19 cellular contexts compared by ENCODE assay signal in genomic region chr10:77726732-77727131, GRCh38.
DNase-seq lines count a peak whose midpoint lies in the region; ATAC-seq, FAIRE-seq and TF ChIP-seq lines count a peak whose summit lies in the region.
"Had no signal": no experiment of that assay in that cellular context is flagged by ENCODE, and none has a peak within 500 bp of the region (broad histone marks: within the 10 kb centered on the region; RNA-seq: fewer than 3 reads in every experiment).

No MANE protein-coding gene starts in this region.

- H3K9me3 Mint-ChIP-seq in natural killer cell, result no peaks in the 10 kb centered on the region
- H3K9me3 Mint-ChIP-seq in natural killer cell treated with Interleukin-12 subunit alpha and Interleukin-12 subunit beta and Interleukin-15 and Interleukin-18, amount 100 ng/mL, for 72 hours, result no peaks in the 10 kb centered on the region
- no peaks in the 10 kb centered on the region for H3K9me3 Mint-ChIP-seq in activated T-helper 1 cell treated with anti-CD3 and anti-CD28 coated beads, Interleukin-12 subunit alpha, Interleukin-12 subunit beta, Interleukin-2, Interleukin-4 antibody, amounts not matched to agents 30 ng/mL and 10 ng/mL and 1 ng/mL, durations not matched to agents 14 hours and 24 hours and 36 hours
- H3K9me3 Mint-ChIP-seq: CD4-positive, alpha-beta T cell; HFFc6 had no signal

- H3K27me3 Mint-ChIP-seq in natural killer cell (ENCODE audit: low read depth in 2 of 2), result peaks cover 0 to 2% of the 10 kb centered on the region in 2 donors
- no peaks in the 10 kb centered on the region for H3K27me3 Mint-ChIP-seq in natural killer cell treated with Interleukin-12 subunit alpha and Interleukin-12 subunit beta and Interleukin-15 and Interleukin-18, amount 100 ng/mL, for 72 hours
- H3K27me3 Mint-ChIP-seq in activated T-helper 1 cell treated with anti-CD3 and anti-CD28 coated beads, Interleukin-12 subunit alpha, Interleukin-12 subunit beta, Interleukin-2, Interleukin-4 antibody, amounts not matched to agents 30 ng/mL and 10 ng/mL and 1 ng/mL, durations not matched to agents 14 hours and 24 hours and 36 hours (ENCODE audit: insufficient read depth), result peaks cover 7% of the 10 kb centered on the region
- H3K27me3 Mint-ChIP-seq: CD4-positive, alpha-beta T cell had no signal

- H3K27ac Mint-ChIP-seq in natural killer cell, result no peak overlapping the region
- H3K27ac Mint-ChIP-seq in natural killer cell treated with Interleukin-12 subunit alpha and Interleukin-12 subunit beta and Interleukin-15 and Interleukin-18, amount 100 ng/mL, for 72 hours, result no peak overlapping the region
- H3K27ac Mint-ChIP-seq in activated T-helper 1 cell treated with anti-CD3 and anti-CD28 coated beads, Interleukin-12 subunit alpha, Interleukin-12 subunit beta, Interleukin-2, Interleukin-4 antibody, amounts not matched to agents 30 ng/mL and 10 ng/mL and 1 ng/mL, durations not matched to agents 14 hours and 24 hours and 36 hours, result no peak overlapping the region
- H3K27ac Mint-ChIP-seq: B cell; CD4-positive, alpha-beta T cell; HFFc6 had no signal

- DNase-seq in natural killer cell (no peak), bronchial epithelial cell (ENCODE audit: low read depth) (no peak), foreskin keratinocyte (no peak), A172 (ENCODE audit: low spot score) (no peak)
- DNase-seq in natural killer cell treated with Interleukin-12 subunit alpha and Interleukin-12 subunit beta and Interleukin-15 and Interleukin-18, amount 100 ng/mL, for 72 hours (ENCODE audit: low spot score), result no peak
- no peak for DNase-seq in activated T-helper 1 cell treated with anti-CD3 and anti-CD28 coated beads, Interleukin-12 subunit alpha, Interleukin-12 subunit beta, Interleukin-2, Interleukin-4 antibody, amounts not matched to agents 30 ng/mL and 10 ng/mL and 1 ng/mL, durations not matched to agents 14 hours and 24 hours and 36 hours (ENCODE audit: low spot score)
- DNase-seq: 8988T; ACHN; C1 segment of cervical spinal cord; Calu3; CD4-positive, alpha-beta T cell; DMS 273 treated with DMSO at 0.1 percent for 48 hours; HCEC 1CT; HFFc6; IMR-90 had no signal

- H3K36me3 ChIP-seq in bronchial epithelial cell (ENCODE audit: control insufficient read depth, insufficient read depth, low read length), result no peaks in the 10 kb centered on the region

- no peaks in the 10 kb centered on the region for H3K36me3 Mint-ChIP-seq in natural killer cell
- no peaks in the 10 kb centered on the region for H3K36me3 Mint-ChIP-seq in natural killer cell treated with Interleukin-12 subunit alpha and Interleukin-12 subunit beta and Interleukin-15 and Interleukin-18, amount 100 ng/mL, for 72 hours
- no peaks in the 10 kb centered on the region for H3K36me3 Mint-ChIP-seq in activated T-helper 1 cell treated with anti-CD3 and anti-CD28 coated beads, Interleukin-12 subunit alpha, Interleukin-12 subunit beta, Interleukin-2, Interleukin-4 antibody, amounts not matched to agents 30 ng/mL and 10 ng/mL and 1 ng/mL, durations not matched to agents 14 hours and 24 hours and 36 hours (ENCODE audit: low read depth)

- H3K4me3 ChIP-seq in bronchial epithelial cell (ENCODE audit: low read depth, low read length), result no peak overlapping the region
- H3K4me3 ChIP-seq: GM12878 had no signal

- peaks cover 9% of the 10 kb centered on the region for H3K4me1 ChIP-seq in foreskin keratinocyte

- H3K4me1 Mint-ChIP-seq in natural killer cell, result peaks cover 11 to 12% of the 10 kb centered on the region in 2 donors
- H3K4me1 Mint-ChIP-seq in natural killer cell treated with Interleukin-12 subunit alpha and Interleukin-12 subunit beta and Interleukin-15 and Interleukin-18, amount 100 ng/mL, for 72 hours (ENCODE audit: low read depth in 2 of 2), result peaks cover 0 to 7% of the 10 kb centered on the region in 2 donors
- no peaks in the 10 kb centered on the region for H3K4me1 Mint-ChIP-seq in activated T-helper 1 cell treated with anti-CD3 and anti-CD28 coated beads, Interleukin-12 subunit alpha, Interleukin-12 subunit beta, Interleukin-2, Interleukin-4 antibody, amounts not matched to agents 30 ng/mL and 10 ng/mL and 1 ng/mL, durations not matched to agents 14 hours and 24 hours and 36 hours (ENCODE audit: low read depth)
- H3K4me1 Mint-ChIP-seq: B cell had no signal

- no peak overlapping the region for H3K4me3 Mint-ChIP-seq in natural killer cell
- no peak overlapping the region for H3K4me3 Mint-ChIP-seq in natural killer cell treated with Interleukin-12 subunit alpha and Interleukin-12 subunit beta and Interleukin-15 and Interleukin-18, amount 100 ng/mL, for 72 hours
- no peak overlapping the region for H3K4me3 Mint-ChIP-seq in activated T-helper 1 cell treated with anti-CD3 and anti-CD28 coated beads, Interleukin-12 subunit alpha, Interleukin-12 subunit beta, Interleukin-2, Interleukin-4 antibody, amounts not matched to agents 30 ng/mL and 10 ng/mL and 1 ng/mL, durations not matched to agents 14 hours and 24 hours and 36 hours
- H3K4me3 Mint-ChIP-seq: B cell; CD4-positive, alpha-beta T cell; HFFc6 had no signal

- no peak overlapping the region for H3K27ac ChIP-seq in foreskin keratinocyte

- TF ChIP-seq CTCF in natural killer cell (IDR thresholded peaks at IDR 0.05) (no peak), bronchial epithelial cell (IDR thresholded peaks at IDR 0.05; ENCODE audit: insufficient read depth, low read length, severe bottlenecking) (no peak), foreskin keratinocyte (conservative IDR thresholded peaks at IDR 0.05) (no peak)

- ATAC-seq in natural killer cell, result peak in 2 of 3 donors; percentile 23 to 39
- ATAC-seq in natural killer cell treated with Interleukin-12 subunit alpha and Interleukin-12 subunit beta and Interleukin-15 and Interleukin-18, amount 100 ng/mL, for 72 hours, result no peak
- ATAC-seq in foreskin keratinocyte, result peak; percentile 26
- no peak for ATAC-seq in GM21526 (IDR thresholded peaks at IDR 0.05; ENCODE audit: low FRiP score, unreplicated experiment)
- ATAC-seq in HG03520 (IDR thresholded peaks at IDR 0.05; ENCODE audit: unreplicated experiment), result no peak
- ATAC-seq: GM12878 had no signal

- intact Hi-C loops in natural killer cell (cut with micrococcal nuclease), result no loop called here
- intact Hi-C loops in activated T-helper 1 cell treated with anti-CD3 and anti-CD28 coated beads, Interleukin-12 subunit alpha, Interleukin-12 subunit beta, Interleukin-2, Interleukin-4 antibody, amounts not matched to agents 30 ng/mL and 10 ng/mL and 1 ng/mL, durations not matched to agents 14 hours and 24 hours and 36 hours (cut with micrococcal nuclease), result no loop called here

- no peaks in the 10 kb centered on the region for H3K27me3 ChIP-seq in bronchial epithelial cell (ENCODE audit: control insufficient read depth, insufficient read depth, low read length)
- no peaks in the 10 kb centered on the region for H3K27me3 ChIP-seq in foreskin keratinocyte

- FAIRE-seq in bronchial epithelial cell (lab: Jason Lieb, UNC), result peak; percentile 75
- FAIRE-seq: GM12878 had no signal

Comparison
In these comparisons a context has a peak if more than half of its experiments do, and no peak if none do; other contexts are left out.
1. ATAC-seq: peak in natural killer cell (2 of 3) and foreskin keratinocyte (single experiment); none in natural killer cell treated with Interleukin-12 subunit alpha and Interleukin-12 subunit beta and Interleukin-15 and Interleukin-18, amount 100 ng/mL, for 72 hours (0 of 2), GM21526 (single experiment) and HG03520 (single experiment).